ENCODE assay signal across 32 cellular contexts in genomic region chr3:58635371-58636285, GRCh38. TPM values are rescaled to one million over a fixed set of nuclear protein-coding genes. Genes with fewer than 3 reads are reported as not detected.
A peak's percentile ranks its signal among the peaks of the same experiment; 100 is the strongest.
DNase-seq lines count a peak whose midpoint lies in the region; ATAC-seq, FAIRE-seq and TF ChIP-seq lines count a peak whose summit lies in the region.
"Had no signal": no experiment of that assay in that cellular context is flagged by ENCODE, and none has a peak within 500 bp of the region (broad histone marks: within the 10 kb centered on the region; RNA-seq: fewer than 3 reads in every experiment).

No MANE protein-coding gene starts in this region.

- no peaks in the 10 kb centered on the region for H3K36me3 Mint-ChIP-seq in endodermal cell (ENCODE audit: low read depth)
- H3K36me3 Mint-ChIP-seq: activated naive CD8-positive, alpha-beta T cell treated with anti-CD3 and anti-CD28 coated beads, Interleukin-2, amount 10 ng/mL, durations not matched to agents 7 days and 5 days; CD8-positive, alpha-beta memory T cell had no signal

- H3K9me3 Mint-ChIP-seq in endodermal cell, result no peaks in the 10 kb centered on the region
- H3K9me3 Mint-ChIP-seq: activated CD4-positive, alpha-beta T cell treated with anti-CD3 and anti-CD28 coated beads, Interleukin-2, amount 10 ng/mL, durations not matched to agents 24 days and 14 days; activated naive CD8-positive, alpha-beta T cell treated with anti-CD3 and anti-CD28 coated beads, Interleukin-2, amount 10 ng/mL, durations not matched to agents 7 days and 5 days; CD8-positive, alpha-beta memory T cell; effector memory CD8-positive, alpha-beta T cell had no signal

- H3K4me1 Mint-ChIP-seq in endodermal cell, result no peaks in the 10 kb centered on the region
- H3K4me1 Mint-ChIP-seq: activated CD4-positive, alpha-beta T cell treated with anti-CD3 and anti-CD28 coated beads, Interleukin-2, amount 10 ng/mL, durations not matched to agents 24 days and 14 days; activated naive CD8-positive, alpha-beta T cell treated with anti-CD3 and anti-CD28 coated beads, Interleukin-2, amount 10 ng/mL, durations not matched to agents 7 days and 5 days; CD8-positive, alpha-beta memory T cell had no signal

- H3K36me3 ChIP-seq in BLaER1 treated with 17β-estradiol and CSF1 and Interleukin-3, amounts not matched to agents 10 nM and 100 nM, result no peaks in the 10 kb centered on the region
- no peaks in the 10 kb centered on the region for H3K36me3 ChIP-seq in endodermal cell (ENCODE audit: control insufficient read depth, insufficient read depth, low read length)
- H3K36me3 ChIP-seq: heart right ventricle, right atrium auricular region, WERI-Rb-1 had no signal

- no peaks in the 10 kb centered on the region for H3K9me3 ChIP-seq in BLaER1 treated with 17β-estradiol and CSF1 and Interleukin-3, amounts not matched to agents 10 nM and 100 nM (replicated peaks in 1 of 11)
- H3K9me3 ChIP-seq in endodermal cell (ENCODE audit: control insufficient read depth, low read length), result no peaks in the 10 kb centered on the region
- H3K9me3 ChIP-seq: A549, heart right ventricle, right atrium auricular region, transverse colon had no signal

- H3K27ac Mint-ChIP-seq in endodermal cell, result no peak overlapping the region
- H3K27ac Mint-ChIP-seq: activated CD4-positive, alpha-beta T cell treated with anti-CD3 and anti-CD28 coated beads, Interleukin-2, amount 10 ng/mL, durations not matched to agents 24 days and 14 days; activated naive CD8-positive, alpha-beta T cell treated with anti-CD3 and anti-CD28 coated beads, Interleukin-2, amount 10 ng/mL, durations not matched to agents 7 days and 5 days; CD8-positive, alpha-beta memory T cell; effector memory CD8-positive, alpha-beta T cell had no signal

- 86 to 93% methylated on average over 15 to 24 of the region's 24 CpGs for WGBS in endodermal cell (ENCODE audit: insufficient coverage in 1 of 2, insufficient read length in 1 of 2), 2 experiments

- peaks cover 15 to 83% (median 61%) of the 10 kb centered on the region in 10 experiments; a peak in 19 of 20 replicates for H3K4me1 ChIP-seq in BLaER1 treated with 17β-estradiol and CSF1 and Interleukin-3, amounts not matched to agents 10 nM and 100 nM
- H3K4me1 ChIP-seq in endodermal cell (ENCODE audit: control insufficient read depth, insufficient read depth, low read length), result no peaks in the 10 kb centered on the region
- H3K4me1 ChIP-seq: A549 had no signal

- in situ Hi-C loops in GM13977 (cut with MboI; ENCODE audit: low pct_unique_long_range_greater_than_20kb, low sequenced_read_pairs, unreplicated experiment), result loop anchor here (25.0 kb wide), 1 partner anchor 323 kb away; the partner anchor contains the start of genes HTD2 and RPP14

- no peak for FAIRE-seq in D721Med (lab: Jason Lieb, UNC)
- FAIRE-seq: A549, astrocyte had no signal

- no peaks in the 10 kb centered on the region for H4K20me1 ChIP-seq in BLaER1 treated with 17β-estradiol and CSF1 and Interleukin-3, amounts not matched to agents 10 nM and 100 nM

- ATAC-seq in HG02885 (IDR thresholded peaks at IDR 0.05; ENCODE audit: poor library complexity, unreplicated experiment) (peak; percentile 81), GM21526 (IDR thresholded peaks at IDR 0.05; ENCODE audit: low FRiP score, unreplicated experiment) (no peak)
- ATAC-seq: A549; effector memory CD8-positive, alpha-beta T cell had no signal

- peak overlapping the region; percentile 35 to 98 (median 79) for H3K4me2 ChIP-seq in BLaER1 treated with 17β-estradiol and CSF1 and Interleukin-3, amounts not matched to agents 10 nM and 100 nM
- H3K4me2 ChIP-seq: A549, PC-9 had no signal

- H3K27ac ChIP-seq in BLaER1 treated with 17β-estradiol and CSF1 and Interleukin-3, amounts not matched to agents 10 nM and 100 nM, result peak overlapping the region in 4 of 11 experiments; percentile 49 to 83 (median 72); a peak in 8 of 22 replicates
- no peak overlapping the region for H3K27ac ChIP-seq in endodermal cell (ENCODE audit: low read depth, low read length)
- H3K27ac ChIP-seq: A549, coronary artery, heart right ventricle, PC-9, right atrium auricular region, transverse colon, WERI-Rb-1 had no signal

- DNase-seq in GM13977 (ENCODE audit: low spot score), result peak; percentile 62
- DNase-seq in endodermal cell, result no peak
- DNase-seq in NCI-H2081 (lab: John Stamatoyannopoulos, UW), result no peak
- no peak for DNase-seq in D721Med (ENCODE audit: insufficient read length, low spot score)
- DNase-seq in NCI-H1105 (lab: John Stamatoyannopoulos, UW), result no peak
- DNase-seq: activated CD4-positive, alpha-beta T cell treated with anti-CD3 and anti-CD28 coated beads, Interleukin-2, amount 10 ng/mL, durations not matched to agents 24 days and 14 days; activated gamma-delta T cell; activated naive CD8-positive, alpha-beta T cell treated with anti-CD3 and anti-CD28 coated beads, Interleukin-2, amount 10 ng/mL, durations not matched to agents 7 days and 5 days; activated T-cell treated with anti-CD3 and anti-CD28 coated beads, Interleukin-2, amount 50 U/mL, for 1 hour; CD8-positive, alpha-beta memory T cell; effector memory CD8-positive, alpha-beta T cell; foreskin fibroblast; heart right ventricle; PC-9; SHP77; stimulated activated CD4-positive, alpha-beta T cell treated with anti-CD3 and anti-CD28 coated beads, Interleukin-2, amount 100 ng/mL, for 24 hours; SW 1271; T-helper 9 cell; transverse colon; WERI-Rb-1 had no signal

- peaks cover 0 to 8% (median 0%) of the 10 kb centered on the region in 11 experiments; a peak in 2 of 22 replicates for H3K27me3 ChIP-seq in BLaER1 treated with 17β-estradiol and CSF1 and Interleukin-3, amounts not matched to agents 10 nM and 100 nM
- H3K27me3 ChIP-seq in endodermal cell (ENCODE audit: control insufficient read depth, insufficient read depth, low read length, poor library complexity, severe bottlenecking), result peaks cover 27% of the 10 kb centered on the region
- H3K27me3 ChIP-seq: right atrium auricular region, transverse colon had no signal

- H3K4me3 Mint-ChIP-seq in endodermal cell, result no peak overlapping the region
- H3K4me3 Mint-ChIP-seq: activated CD4-positive, alpha-beta T cell treated with anti-CD3 and anti-CD28 coated beads, Interleukin-2, amount 10 ng/mL, durations not matched to agents 24 days and 14 days; activated naive CD8-positive, alpha-beta T cell treated with anti-CD3 and anti-CD28 coated beads, Interleukin-2, amount 10 ng/mL, durations not matched to agents 7 days and 5 days; effector memory CD8-positive, alpha-beta T cell had no signal

- peak; percentile 22 for TF ChIP-seq CTCF in GM13977 (IDR thresholded peaks at IDR 0.05; ENCODE audit: extremely low read depth, insufficient read depth, missing control alignments)
- peak; percentile 23 for TF ChIP-seq CTCF in endodermal cell (conservative IDR thresholded peaks at IDR 0.05)
- TF ChIP-seq CTCF in D721Med (IDR thresholded peaks at IDR 0.05; ENCODE audit: insufficient read depth, missing control alignments), result no peak

- H3K4me3 ChIP-seq in BLaER1 treated with 17β-estradiol and CSF1 and Interleukin-3, amounts not matched to agents 10 nM and 100 nM, result peak overlapping the region in 4 of 10 experiments; percentile 12 to 32 (median 24); a peak in 4 of 20 replicates
- no peak overlapping the region for H3K4me3 ChIP-seq in endodermal cell (ENCODE audit: low read length)
- H3K4me3 ChIP-seq: A549, coronary artery, heart right ventricle, PC-9, right atrium auricular region, transverse colon had no signal

- peaks cover 77% of the 10 kb centered on the region for H3K27me3 Mint-ChIP-seq in endodermal cell (ENCODE audit: insufficient read depth)
- H3K27me3 Mint-ChIP-seq: activated naive CD8-positive, alpha-beta T cell treated with anti-CD3 and anti-CD28 coated beads, Interleukin-2, amount 10 ng/mL, durations not matched to agents 7 days and 5 days had no signal

- H3K9ac ChIP-seq in BLaER1 treated with 17β-estradiol and CSF1 and Interleukin-3, amounts not matched to agents 10 nM and 100 nM, result peak overlapping the region in 5 of 11 experiments; percentile 2 to 72 (median 48); a peak in 9 of 22 replicates
- H3K9ac ChIP-seq in endodermal cell (ENCODE audit: extremely low read depth, low read length, poor library complexity, severe bottlenecking), result no peak overlapping the region

RNA-seq across cellular contexts. Expression of gene FAM3D, which starts 30.9 kb away (rescaled TPM):
- not detected for total RNA-seq in endodermal cell
- not detected for polyA plus RNA-seq in endodermal cell (2013, experiment 1 of 2)
- 0.21 TPM for polyA plus RNA-seq in endodermal cell (2013, experiment 2 of 2)
- total RNA-seq: activated CD4-positive, alpha-beta T cell treated with anti-CD3 and anti-CD28 coated beads, Interleukin-2, amount 10 ng/mL, durations not matched to agents 24 days and 14 days; activated CD8-positive, alpha-beta memory T cell treated with anti-CD3 and anti-CD28 coated beads for 36 hours; activated naive CD8-positive, alpha-beta T cell treated with anti-CD3 and anti-CD28 coated beads, Interleukin-2, amount 10 ng/mL, durations not matched to agents 7 days and 5 days; astrocyte; cardiac septum; CD8-positive, alpha-beta memory T cell; G401; heart right ventricle; NCI-H460; PC-9; right atrium auricular region had no signal
- polyA plus RNA-seq: A549; CD8-positive, alpha-beta memory T cell; neural cell had no signal

RNA-seq across cellular contexts. Expression of gene FAM107A, which starts 58.4 kb away (rescaled TPM):
- not detected for total RNA-seq in endodermal cell
- polyA plus RNA-seq in endodermal cell (2013, experiment 1 of 2), result 2.4 TPM
- polyA plus RNA-seq in endodermal cell (2013, experiment 2 of 2), result 2.2 TPM
- total RNA-seq: activated CD4-positive, alpha-beta T cell treated with anti-CD3 and anti-CD28 coated beads, Interleukin-2, amount 10 ng/mL, durations not matched to agents 24 days and 14 days; activated CD8-positive, alpha-beta memory T cell treated with anti-CD3 and anti-CD28 coated beads for 36 hours; activated naive CD8-positive, alpha-beta T cell treated with anti-CD3 and anti-CD28 coated beads, Interleukin-2, amount 10 ng/mL, durations not matched to agents 7 days and 5 days; astrocyte; CD8-positive, alpha-beta memory T cell; G401; PC-9 had no signal
- polyA plus RNA-seq: CD8-positive, alpha-beta memory T cell had no signal
